17 cellular contexts compared by ENCODE assay signal in the genomic region with DNA sequence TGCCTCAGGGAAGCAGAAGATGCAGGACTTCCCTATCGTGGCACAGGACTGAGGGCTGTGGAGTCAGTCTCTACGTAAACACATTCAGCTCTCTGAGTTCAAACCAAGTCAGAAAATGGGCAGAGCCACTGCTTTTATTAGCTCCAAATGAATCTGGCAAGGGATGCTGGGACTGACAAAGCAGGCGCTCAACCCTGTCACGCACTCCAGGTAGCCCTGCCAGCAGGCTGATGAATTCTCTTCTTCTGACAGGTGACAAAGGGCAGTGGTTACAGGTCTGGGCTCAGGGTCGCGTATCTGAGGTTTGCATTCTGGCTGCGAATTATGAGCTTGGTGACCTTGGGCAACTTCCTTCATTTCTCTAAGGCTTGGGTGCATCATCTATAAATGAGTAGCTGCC.
"Had no signal": no experiment of that assay in that cellular context is flagged by ENCODE, and none has a peak within 500 bp of the region (broad histone marks: within the 10 kb centered on the region; RNA-seq: fewer than 3 reads in every experiment).

No MANE protein-coding gene starts in this region.

- H3K4me1 Mint-ChIP-seq: activated naive CD4-positive, alpha-beta T cell treated with anti-CD3 and anti-CD28 coated beads, Interleukin-2, amount 10 ng/mL, durations not matched to agents 7 days and 5 days; WTC11 had no signal

- H3K27me3 ChIP-seq: heart right ventricle, left lung, neural progenitor cell had no signal

- H3K4me3 Mint-ChIP-seq: activated naive CD4-positive, alpha-beta T cell treated with anti-CD3 and anti-CD28 coated beads, Interleukin-2, amount 10 ng/mL, durations not matched to agents 7 days and 5 days; activated T-cell treated with anti-CD3 and anti-CD28 coated beads, Interleukin-2, amount 50 U/mL, for 4 hours; mesothelial cell of epicardium; naive thymus-derived CD8-positive, alpha-beta T cell; neural progenitor cell; WTC11 had no signal

- H3K4me3 ChIP-seq: heart right ventricle, left lung, lung, neural progenitor cell had no signal

- H3K27ac Mint-ChIP-seq: activated naive CD4-positive, alpha-beta T cell treated with anti-CD3 and anti-CD28 coated beads, Interleukin-2, amount 10 ng/mL, durations not matched to agents 7 days and 5 days; mesothelial cell of epicardium; naive thymus-derived CD8-positive, alpha-beta T cell; neural progenitor cell; WTC11 had no signal

- ATAC-seq: activated T-cell treated with anti-CD3 and anti-CD28 coated beads, Interleukin-2, amount 50 U/mL, for 4 hours; heart right ventricle; left lung; naive thymus-derived CD8-positive, alpha-beta T cell; WTC11 had no signal

- H3K36me3 Mint-ChIP-seq: activated naive CD4-positive, alpha-beta T cell treated with anti-CD3 and anti-CD28 coated beads, Interleukin-2, amount 10 ng/mL, durations not matched to agents 7 days and 5 days; mesothelial cell of epicardium; neural progenitor cell; WTC11 had no signal

- H3K9me3 ChIP-seq: heart right ventricle, left lung had no signal

- H3K4me2 ChIP-seq: neural progenitor cell had no signal

- H3K9ac ChIP-seq: neural progenitor cell had no signal

- H2AFZ ChIP-seq: neural progenitor cell had no signal

- H3K36me3 ChIP-seq: heart right ventricle, left lung, neural progenitor cell had no signal

- H3K27ac ChIP-seq: epithelial cell of prostate, heart right ventricle, left lung, neural progenitor cell had no signal

- DNase-seq: activated CD4-positive, alpha-beta T cell treated with anti-CD3 and anti-CD28 coated beads, Interleukin-2, amount 50 U/mL, for 48 hours; activated CD8-positive, alpha-beta memory T cell treated with anti-CD3 and anti-CD28 coated beads, Interleukin-2, amount 50 U/mL, for 48 hours; activated naive CD4-positive, alpha-beta T cell treated with anti-CD3 and anti-CD28 coated beads, Interleukin-2, amount 10 ng/mL, durations not matched to agents 7 days and 5 days; activated T-cell treated with anti-CD3 and anti-CD28 coated beads, Interleukin-2, amount 50 U/mL, for 4 hours; amygdala; cortex of kidney; heart right ventricle; naive thymus-derived CD8-positive, alpha-beta T cell; stimulated activated CD4-positive, alpha-beta T cell treated with anti-CD3 and anti-CD28 coated beads, Interleukin-4, amount 100 ng/mL, for 24 hours; stimulated activated naive CD4-positive, alpha-beta T cell treated with Interleukin-2 at 50 U/mL for 16 hours; T-helper 1 cell had no signal
